Comparison of ENCODE assay signal across 23 cellular contexts in genomic region chr1:62826892-62827291, GRCh38.
"Had no signal": no experiment of that assay in that cellular context is flagged by ENCODE, and none has a peak within 500 bp of the region (broad histone marks: within the 10 kb centered on the region; RNA-seq: fewer than 3 reads in every experiment).

No MANE protein-coding gene starts in this region.

- ATAC-seq: heart left ventricle; left colon; left ventricle myocardium superior; naive thymus-derived CD4-positive, alpha-beta T cell; psoas muscle; right lobe of liver; stimulated activated effector memory CD8-positive, alpha-beta T cell treated with anti-CD3 and anti-CD28 coated beads, Interleukin-12 subunit alpha, Interleukin-12 subunit beta, amount 100 ng/mL, for 72 hours; stimulated activated naive CD8-positive, alpha-beta T cell treated with anti-CD3 and anti-CD28 coated beads, Interleukin-15, Interleukin-2, amounts not matched to agents 100 U/mL and 50 U/mL, for 24 hours had no signal

- H3K36me3 ChIP-seq: colonic mucosa, esophagus squamous epithelium, right lobe of liver, suprapubic skin, thyroid gland had no signal

- H3K9me3 ChIP-seq: colonic mucosa, esophagus squamous epithelium, psoas muscle, right lobe of liver, suprapubic skin, thyroid gland had no signal

- H3K4me1 Mint-ChIP-seq: nephron progenitor cell; stimulated activated effector memory CD8-positive, alpha-beta T cell treated with anti-CD3 and anti-CD28 coated beads, Interleukin-12 subunit alpha, Interleukin-12 subunit beta, amount 100 ng/mL, for 72 hours had no signal

- H3K27ac ChIP-seq: colonic mucosa, epithelial cell of prostate, esophagus squamous epithelium, heart left ventricle, parathyroid adenoma, psoas muscle, right lobe of liver, suprapubic skin, thyroid gland had no signal

- DNase-seq: colonic mucosa; effector CD4-positive, alpha-beta T cell; esophagus squamous epithelium; heart left ventricle; hippocampal formation; left colon; left ventricle myocardium superior; mesendoderm; naive thymus-derived CD4-positive, alpha-beta T cell; nephron progenitor cell; psoas muscle; retina; right lobe of liver; stimulated activated CD4-positive, alpha-beta T cell treated with anti-CD3 and anti-CD28 coated beads, Interleukin-4, amount 100 ng/mL, for 1 hour; stimulated activated CD8-positive, alpha-beta memory T cell treated with anti-CD3 and anti-CD28 coated beads, Interleukin-4, amount 100 ng/mL, for 48 hours; stimulated activated naive CD8-positive, alpha-beta T cell treated with anti-CD3 and anti-CD28 coated beads, Interleukin-15, Interleukin-2, amounts not matched to agents 100 U/mL and 50 U/mL, for 24 hours; thyroid gland had no signal

- H3K9me3 Mint-ChIP-seq: type B pancreatic cell had no signal

- H3K4me3 Mint-ChIP-seq: naive thymus-derived CD4-positive, alpha-beta T cell; nephron progenitor cell; stimulated activated effector memory CD8-positive, alpha-beta T cell treated with anti-CD3 and anti-CD28 coated beads, Interleukin-12 subunit alpha, Interleukin-12 subunit beta, amount 100 ng/mL, for 72 hours; type B pancreatic cell had no signal

- H3K27me3 Mint-ChIP-seq: naive thymus-derived CD4-positive, alpha-beta T cell; type B pancreatic cell had no signal

- H3K27me3 ChIP-seq: colonic mucosa, esophagus squamous epithelium, heart left ventricle, right lobe of liver, suprapubic skin, thyroid gland had no signal

- H3K9ac ChIP-seq: parathyroid adenoma had no signal

- H2AFZ ChIP-seq: parathyroid adenoma had no signal

- H3K4me1 ChIP-seq: colonic mucosa, esophagus squamous epithelium, heart left ventricle, parathyroid adenoma, psoas muscle, right lobe of liver, suprapubic skin, thyroid gland had no signal

- H3K4me3 ChIP-seq: colonic mucosa, esophagus squamous epithelium, heart left ventricle, lung, psoas muscle, right lobe of liver, suprapubic skin, thyroid gland had no signal

- H3K27ac Mint-ChIP-seq: naive thymus-derived CD4-positive, alpha-beta T cell; nephron progenitor cell; stimulated activated effector memory CD8-positive, alpha-beta T cell treated with anti-CD3 and anti-CD28 coated beads, Interleukin-12 subunit alpha, Interleukin-12 subunit beta, amount 100 ng/mL, for 72 hours; type B pancreatic cell had no signal

- H3K79me2 ChIP-seq: parathyroid adenoma had no signal
